16 cellular contexts compared by ENCODE assay signal in genomic region chr5:78566747-78567449, GRCh38.
DNase-seq lines count a peak whose midpoint lies in the region; ATAC-seq and TF ChIP-seq lines count a peak whose summit lies in the region.
"Had no signal": no experiment of that assay in that cellular context is flagged by ENCODE, and none has a peak within 500 bp of the region (broad histone marks: within the 10 kb centered on the region; RNA-seq: fewer than 3 reads in every experiment).

No MANE protein-coding gene starts in this region.

- H3K27ac ChIP-seq in mammary epithelial cell (ENCODE audit: insufficient read depth, low read depth, low read length): no peak overlapping the region

- H3K4me3 ChIP-seq in GM06990 (replicated peaks; ENCODE audit: low read depth, low read length): no peak overlapping the region
- no peak overlapping the region for H3K4me3 ChIP-seq in mammary epithelial cell (replicated peaks in 1 of 3; ENCODE audit: insufficient read depth in 1 of 3, low read depth in 2 of 3, low read length in 3 of 3)
- H3K4me3 ChIP-seq: HAP-1 had no signal

- H3K4me2 ChIP-seq in mammary epithelial cell (ENCODE audit: insufficient read depth, low read depth, low read length): no peak overlapping the region

- H3K9me3 Mint-ChIP-seq in osteocyte (ENCODE audit: unreplicated experiment) (no peaks in the 10 kb centered on the region), progenitor cell of endocrine pancreas (ENCODE audit: low read depth) (no peaks in the 10 kb centered on the region)
- H3K9me3 Mint-ChIP-seq: activated T-helper 1 cell treated with anti-CD3 and anti-CD28 coated beads, Interleukin-12 subunit alpha, Interleukin-12 subunit beta, Interleukin-2, Interleukin-4 antibody, amounts not matched to agents 30 ng/mL and 10 ng/mL and 1 ng/mL, durations not matched to agents 14 hours and 24 hours and 36 hours; nephron progenitor cell; stimulated activated naive B cell treated with anti-CD40 and anti-IgM and Interleukin-4, amounts not matched to agents 10 μg/mL and 1 μg/mL and 100 μg/mL, for 72 hours had no signal

- H3K4me1 Mint-ChIP-seq in osteocyte (ENCODE audit: unreplicated experiment) (peaks cover 53% of the 10 kb centered on the region), progenitor cell of endocrine pancreas (ENCODE audit: low read depth) (peaks cover 21% of the 10 kb centered on the region)

- peaks cover 88% of the 10 kb centered on the region for H3K79me2 ChIP-seq in mammary epithelial cell (ENCODE audit: insufficient read depth, low read length)

- intact Hi-C loops in mammary epithelial cell (cut with micrococcal nuclease): no loop called here

- no peak for TF ChIP-seq CTCF in GM06990 (IDR thresholded peaks at IDR 0.05; ENCODE audit: insufficient read depth, low read length, poor library complexity, severe bottlenecking)
- no peak for TF ChIP-seq CTCF in mammary epithelial cell (conservative IDR thresholded peaks at IDR 0.05 in 1 of 2, IDR thresholded peaks at IDR 0.05 in 1 of 2; ENCODE audit: extremely low read depth in 1 of 2, insufficient read depth in 1 of 2, low read depth in 1 of 2, low read length in 2 of 2)
- TF ChIP-seq CTCF in osteocyte (IDR thresholded peaks at IDR 0.05): no peak
- no peak for TF ChIP-seq CTCF in GM20000 (IDR thresholded peaks at IDR 0.05; ENCODE audit: extremely low read depth, missing control alignments)
- TF ChIP-seq CTCF in progenitor cell of endocrine pancreas (IDR thresholded peaks at IDR 0.05; ENCODE audit: unreplicated experiment): no peak

- no peak overlapping the region for H2AFZ ChIP-seq in mammary epithelial cell (ENCODE audit: low read depth, low read length)

- no TSS peak for BruUV-seq in mammary epithelial cell (replicated peaks; lab: Mats Ljungman, UMichigan)

- no peaks in the 10 kb centered on the region for H3K27me3 ChIP-seq in GM06990 (replicated peaks; ENCODE audit: control insufficient read depth, insufficient read depth, low read length)
- H3K27me3 ChIP-seq in mammary epithelial cell (ENCODE audit: insufficient read depth, low read length): no peaks in the 10 kb centered on the region

- H3K4me3 Mint-ChIP-seq in osteocyte (ENCODE audit: unreplicated experiment) (no peak overlapping the region), progenitor cell of endocrine pancreas (ENCODE audit: low read depth) (no peak overlapping the region)
- H3K4me3 Mint-ChIP-seq: activated T-helper 1 cell treated with anti-CD3 and anti-CD28 coated beads, Interleukin-12 subunit alpha, Interleukin-12 subunit beta, Interleukin-2, Interleukin-4 antibody, amounts not matched to agents 30 ng/mL and 10 ng/mL and 1 ng/mL, durations not matched to agents 14 hours and 24 hours and 36 hours; nephron progenitor cell; stimulated activated naive B cell treated with anti-CD40 and anti-IgM and Interleukin-4, amounts not matched to agents 10 μg/mL and 1 μg/mL and 100 μg/mL, for 72 hours had no signal

- DNase-seq in GM06990 (ENCODE audit: extremely low read depth, insufficient read length): peak; percentile 42
- DNase-seq in MV-4-11 (lab: John Stamatoyannopoulos, UW): peak; percentile 45
- peak; percentile 27 for DNase-seq in mammary epithelial cell
- DNase-seq in osteocyte (ENCODE audit: extremely low spot score, unreplicated experiment): no peak
- no peak for DNase-seq in activated CD4-positive, alpha-beta T cell treated with anti-CD3 and anti-CD28 coated beads, Interleukin-2, amount 50 U/mL, for 48 hours
- DNase-seq in GM20000 (ENCODE audit: low spot score): no peak
- DNase-seq in progenitor cell of endocrine pancreas (ENCODE audit: low spot score, unreplicated experiment): no peak
- DNase-seq: Karpas-422; NCI-H345; nephron progenitor cell; RPMI8226; stimulated activated CD4-positive, alpha-beta T cell treated with anti-CD3 and anti-CD28 coated beads, Interleukin-15, amount 100 ng/mL, for 24 hours; stimulated activated naive B cell treated with anti-CD40 and anti-IgM and Interleukin-4, amounts not matched to agents 10 μg/mL and 1 μg/mL and 100 μg/mL, for 72 hours had no signal

- dilution Hi-C loops in mammary epithelial cell (cut with HindIII; ENCODE audit: low sequenced_read_pairs): no loop called here

- peak overlapping the region; percentile 28 for H3K27ac Mint-ChIP-seq in osteocyte (ENCODE audit: unreplicated experiment)
- H3K27ac Mint-ChIP-seq in progenitor cell of endocrine pancreas: no peak overlapping the region
- H3K27ac Mint-ChIP-seq: activated T-helper 1 cell treated with anti-CD3 and anti-CD28 coated beads, Interleukin-12 subunit alpha, Interleukin-12 subunit beta, Interleukin-2, Interleukin-4 antibody, amounts not matched to agents 30 ng/mL and 10 ng/mL and 1 ng/mL, durations not matched to agents 14 hours and 24 hours and 36 hours; stimulated activated naive B cell treated with anti-CD40 and anti-IgM and Interleukin-4, amounts not matched to agents 10 μg/mL and 1 μg/mL and 100 μg/mL, for 72 hours had no signal

- no peak overlapping the region for H3K9ac ChIP-seq in mammary epithelial cell (ENCODE audit: insufficient read depth, low read length)

- 87% methylated on average over 7 of the region's 7 CpGs for WGBS in mammary epithelial cell (ENCODE audit: low coverage, missing lambda C conversion rate)

- H3K36me3 ChIP-seq in GM06990 (ENCODE audit: control insufficient read depth, insufficient read depth, low read length) (no peaks in the 10 kb centered on the region), mammary epithelial cell (ENCODE audit: insufficient read depth, low read length) (peaks cover 3% of the 10 kb centered on the region)
- H3K36me3 ChIP-seq: HAP-1 had no signal

- no peaks in the 10 kb centered on the region for H4K20me1 ChIP-seq in mammary epithelial cell (ENCODE audit: insufficient read depth, low read length)

- CTCF ChIA-PET in mammary epithelial cell (lab: Charles Lee; ENCODE audit: low non-redundant PET): no interaction called here

- H3K4me1 ChIP-seq in mammary epithelial cell (ENCODE audit: insufficient read depth, low read length): peaks cover 19% of the 10 kb centered on the region

- H3K9me3 ChIP-seq in mammary epithelial cell (replicated peaks; ENCODE audit: insufficient read depth, low read length): no peaks in the 10 kb centered on the region
- H3K9me3 ChIP-seq: HAP-1 had no signal

- ATAC-seq in HG02970 (IDR thresholded peaks at IDR 0.05; ENCODE audit: low FRiP score, unreplicated experiment): no peak

- in situ Hi-C loops in mammary epithelial cell (cut with MboI; ENCODE audit: low sequenced_read_pairs in 2 of 2): no loop called here

- H3K36me3 Mint-ChIP-seq in osteocyte (ENCODE audit: unreplicated experiment) (peaks cover 32% of the 10 kb centered on the region), progenitor cell of endocrine pancreas (ENCODE audit: insufficient read depth) (peaks cover 5% of the 10 kb centered on the region)

- H3K27me3 Mint-ChIP-seq in osteocyte (ENCODE audit: unreplicated experiment) (no peaks in the 10 kb centered on the region), progenitor cell of endocrine pancreas (no peaks in the 10 kb centered on the region)
- H3K27me3 Mint-ChIP-seq: stimulated activated naive B cell treated with anti-CD40 and anti-IgM and Interleukin-4, amounts not matched to agents 10 μg/mL and 1 μg/mL and 100 μg/mL, for 72 hours had no signal

Comparison
In these comparisons a context has a peak if more than half of its experiments do, and no peak if none do; other contexts are left out.
1. DNase-seq: peak in GM06990 (single experiment), MV-4-11 (single experiment) and mammary epithelial cell (single experiment); none in osteocyte (single experiment), activated CD4-positive, alpha-beta T cell treated with anti-CD3 and anti-CD28 coated beads, Interleukin-2, amount 50 U/mL, for 48 hours (0 of 2), GM20000 (single experiment) and progenitor cell of endocrine pancreas (single experiment).